8 cellular contexts compared by ENCODE assay signal in genomic region chr3:25781758-25782594, GRCh38. TPM values are rescaled to one million over a fixed set of nuclear protein-coding genes. Genes with fewer than 3 reads are reported as not detected.
DNase-seq lines count a peak whose midpoint lies in the region; ATAC-seq and TF ChIP-seq lines count a peak whose summit lies in the region.

No MANE protein-coding gene starts in this region.

- peak overlapping the region in 11 of 59 donors; percentile 76 to 93 (median 85) for H3K27ac ChIP-seq in dorsolateral prefrontal cortex

- H3K36me3 Mint-ChIP-seq in IgD-negative memory B cell (peaks cover 6% of the 10 kb centered on the region), progenitor cell of endocrine pancreas (ENCODE audit: insufficient read depth) (peaks cover 12% of the 10 kb centered on the region)

- H3K27me3 Mint-ChIP-seq in IgD-negative memory B cell, result no peaks in the 10 kb centered on the region
- no peaks in the 10 kb centered on the region for H3K27me3 Mint-ChIP-seq in progenitor cell of endocrine pancreas

- H3K27ac Mint-ChIP-seq in IgD-negative memory B cell (peak overlapping the region; percentile 78 to 98 (median 91)), progenitor cell of endocrine pancreas (peak overlapping the region; percentile 16)

- H3K4me1 Mint-ChIP-seq in IgD-negative memory B cell (peaks cover 18 to 30% (median 21%) of the 10 kb centered on the region in 3 donors), progenitor cell of endocrine pancreas (ENCODE audit: low read depth) (peaks cover 12% of the 10 kb centered on the region)

- H3K4me3 Mint-ChIP-seq in IgD-negative memory B cell (peak overlapping the region; percentile 67 to 95 (median 86)), progenitor cell of endocrine pancreas (ENCODE audit: low read depth) (peak overlapping the region; percentile 85)

- ATAC-seq in GM18499 (IDR thresholded peaks at IDR 0.05; ENCODE audit: insufficient read depth, unreplicated experiment), result peak; percentile 75
- ATAC-seq in GM21576 (IDR thresholded peaks at IDR 0.05; ENCODE audit: unreplicated experiment), result peak; percentile 56

- peak overlapping the region; percentile 67 to 98 (median 92) for H3K4me3 ChIP-seq in dorsolateral prefrontal cortex

- DNase-seq in dorsolateral prefrontal cortex (no peak), progenitor cell of endocrine pancreas (ENCODE audit: low spot score, unreplicated experiment) (no peak), DMS53 treated with DMSO at 0.1 percent for 48 hours (lab: John Stamatoyannopoulos, UW; ENCODE audit: unreplicated experiment) (no peak), AG08396 (ENCODE audit: low spot score) (no peak)
- no peak for DNase-seq in activated CD4-positive, CD25-positive, alpha-beta regulatory T cell (lab: John Stamatoyannopoulos, UW)

- H3K27me3 ChIP-seq in dorsolateral prefrontal cortex, result no peaks in the 10 kb centered on the region

- TF ChIP-seq CTCF in dorsolateral prefrontal cortex (IDR thresholded peaks at IDR 0.05 in 54 of 56, conservative IDR thresholded peaks at IDR 0.05 in 2 of 56; ENCODE audit: low read depth in 1 of 56, partially characterized antibody in 56 of 56) (no peak), progenitor cell of endocrine pancreas (IDR thresholded peaks at IDR 0.05; ENCODE audit: unreplicated experiment) (no peak)

- H3K9me3 Mint-ChIP-seq in IgD-negative memory B cell (no peaks in the 10 kb centered on the region), progenitor cell of endocrine pancreas (ENCODE audit: low read depth) (peaks cover 4% of the 10 kb centered on the region)

- intact Hi-C loops in dorsolateral prefrontal cortex (cut with DNase I), result loop anchor here (2.0 to 5.0 kb wide), 3 partner anchors 117 to 135 kb away; partner anchors contain the start of gene TOP2B (in 2 of the 2)

RNA-seq across cellular contexts. Expression of gene NGLY1, which starts 1.3 kb away (rescaled TPM):
- polyA plus RNA-seq in IgD-negative memory B cell, result 80.5 TPM
- total RNA-seq in dorsolateral prefrontal cortex (10 to 100 TPM; 25.1 to 68.9 (median 36.2) TPM), progenitor cell of endocrine pancreas (43.9 and 44.5 TPM in 2 replicates)

RNA-seq across cellular contexts. Expression of gene OXSM, which starts 7.9 kb away (rescaled TPM):
- polyA plus RNA-seq in IgD-negative memory B cell, result 11.8 TPM
- total RNA-seq in dorsolateral prefrontal cortex (10 to 100 TPM in 28 of 120 experiments, 1 to 10 TPM in 92; 4.0 to 13.7 (median 8.6) TPM), progenitor cell of endocrine pancreas (12.5 and 14.3 TPM in 2 replicates)
